In the genomic region with DNA sequence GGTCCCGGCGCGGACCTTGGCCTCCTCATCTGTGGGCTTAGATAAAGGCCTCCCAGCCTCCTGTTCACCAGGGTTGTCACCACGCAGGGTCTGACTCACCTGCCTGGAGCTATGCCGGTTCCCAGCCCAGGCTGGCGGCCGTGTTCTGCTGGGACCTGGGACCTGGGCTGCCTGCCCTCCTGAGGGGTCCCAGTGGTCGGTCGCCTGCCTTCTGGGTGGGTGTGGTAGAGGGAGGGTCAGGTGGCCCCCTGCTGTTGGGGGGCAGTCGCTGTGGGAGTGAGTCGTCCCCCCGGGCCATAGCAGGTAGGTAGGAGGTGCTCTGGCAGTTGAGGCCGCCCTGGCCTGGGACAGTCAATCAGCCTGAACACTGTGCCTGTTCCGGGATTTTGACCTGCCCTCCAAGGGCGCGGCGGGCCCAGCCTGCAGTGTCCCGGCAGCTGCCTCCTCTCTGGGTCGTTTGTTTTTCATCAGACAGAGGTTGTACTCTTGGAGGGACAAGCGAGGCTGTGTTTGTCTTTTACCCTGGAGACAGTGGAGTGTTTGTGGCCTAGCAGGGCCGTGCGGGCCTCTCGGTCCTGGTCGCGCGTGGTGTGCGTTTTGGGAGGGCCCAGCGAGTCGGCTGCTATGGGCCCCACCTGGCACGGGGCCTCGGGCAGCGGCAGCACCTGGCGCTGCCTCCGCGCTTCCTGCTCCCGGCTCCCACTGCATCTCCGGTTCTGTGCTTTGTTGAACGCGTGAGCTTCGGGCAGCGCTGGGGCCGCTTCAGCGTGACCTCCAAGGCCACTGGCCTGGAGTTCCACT, we compare ENCODE assay signal across 11 cellular contexts. TPM values are rescaled to one million over a fixed set of nuclear protein-coding genes. Genes with fewer than 3 reads are reported as not detected.
DNase-seq lines count a peak whose midpoint lies in the region; ATAC-seq, FAIRE-seq and TF ChIP-seq lines count a peak whose summit lies in the region.
"Had no signal": no experiment of that assay in that cellular context is flagged by ENCODE, and none has a peak within 500 bp of the region (broad histone marks: within the 10 kb centered on the region; RNA-seq: fewer than 3 reads in every experiment).

No MANE protein-coding gene starts in this region.

- H3K14ac ChIP-seq in H1 (ENCODE audit: insufficient read length) = no peak overlapping the region

- no peak for TF ChIP-seq EP300 in H1 (IDR thresholded peaks at IDR 0.05; ENCODE audit: borderline replicate concordance in 1 of 2, low read depth in 2 of 2, low read length in 2 of 2)
- TF ChIP-seq EP300 in tibial nerve (IDR thresholded peaks at IDR 0.05) = no peak

- peaks cover 3% of the 10 kb centered on the region for H3K23me2 ChIP-seq in H1 (ENCODE audit: low read depth, low read length)

- H2BK5ac ChIP-seq in H1 (ENCODE audit: low read depth, low read length) = no peak overlapping the region

- H3K36me3 ChIP-seq in OCI-LY3 (replicated peaks; ENCODE audit: low read depth, low read length) = peaks cover 30% of the 10 kb centered on the region
- H3K36me3 ChIP-seq in H1 (ENCODE audit: control insufficient read depth in 2 of 4, insufficient read depth in 4 of 4, low read length in 3 of 4) = peaks cover 0 to 11% (median 3%) of the 10 kb centered on the region in 4 experiments; a peak in 3 of 8 replicates
- peaks cover 0 to 12% (median 0%) of the 10 kb centered on the region in 3 donors for H3K36me3 ChIP-seq in tibial nerve
- H3K36me3 ChIP-seq: MG63 had no signal

- H3K4me1 ChIP-seq in OCI-LY3 (ENCODE audit: low read length) (peaks cover 41% of the 10 kb centered on the region), H1 (replicated peaks in 1 of 4; ENCODE audit: control insufficient read depth in 3 of 4, insufficient read depth in 4 of 4, low read length in 3 of 4) (peaks cover 0 to 9% (median 8%) of the 10 kb centered on the region in 4 experiments; a peak in 5 of 7 replicates), tibial nerve (peaks cover 0 to 60% (median 28%) of the 10 kb centered on the region in 4 donors)

- H4K20me1 ChIP-seq in OCI-LY3 (ENCODE audit: insufficient read depth, low read length) (peaks cover 42% of the 10 kb centered on the region), H1 (replicated peaks in 1 of 2; ENCODE audit: control insufficient read depth in 1 of 2, insufficient read depth in 2 of 2, low read length in 2 of 2) (peaks cover 9 to 24% of the 10 kb centered on the region in 2 experiments)

- no peak overlapping the region for H2BK120ac ChIP-seq in H1 (replicated peaks; ENCODE audit: low read depth, low read length)

- 92% methylated on average over 36 of the region's 43 CpGs; no CpG with 5 or more reads in 1 of the 2 experiments for WGBS in H1 (ENCODE audit: extremely low coverage in 1 of 2, insufficient coverage in 1 of 2, insufficient read length in 1 of 2, insufficient replicate concordance in 2 of 2, low coverage in 1 of 2, low lambda C conversion rate in 2 of 2, missing lambda C conversion rate in 1 of 2), 2 experiments
- 65 to 67% methylated on average over 23 to 35 of the region's 43 CpGs for WGBS in tibial nerve, 2 donors

- no peak overlapping the region; the same call in 1 of the 2 replicates for H2AK5ac ChIP-seq in H1 (ENCODE audit: low read depth, low read length)

- H2BK15ac ChIP-seq in H1 (ENCODE audit: low read length) = no peak overlapping the region

- ATAC-seq in HG03025 (IDR thresholded peaks at IDR 0.05; ENCODE audit: low FRiP score, unreplicated experiment) (no peak), GM21737 (IDR thresholded peaks at IDR 0.05; ENCODE audit: unreplicated experiment) (no peak)

- no peak overlapping the region for H3K27ac ChIP-seq in OCI-LY3 (ENCODE audit: low read length)
- no peak overlapping the region for H3K27ac ChIP-seq in H1 (ENCODE audit: low read depth, low read length)
- H3K27ac ChIP-seq in tibial nerve = peak overlapping the region in 3 of 4 donors; percentile 74 to 80 (median 77)
- H3K27ac ChIP-seq: ascending aorta had no signal

- H3K23ac ChIP-seq in H1 (ENCODE audit: insufficient read length) = no peak overlapping the region

- H3K4ac ChIP-seq in H1 (replicated peaks; ENCODE audit: insufficient read length, low read depth, low read length) = peak overlapping the region; percentile 53

- DNase-seq in H1 (ENCODE audit: low read depth in 1 of 2, low spot score in 2 of 2) = no peak
- peak; percentile 48 for DNase-seq in mucosa of gallbladder (ENCODE audit: low spot score)
- DNase-seq in tibial nerve (ENCODE audit: low spot score in 2 of 2) = no peak
- DNase-seq in urothelium cell line (ENCODE audit: low spot score) = no peak
- DNase-seq in HCEC 1CT = no peak
- DNase-seq: MG63, NCI-H524 had no signal

- POLR2A ChIA-PET in H1 (lab: Charles Lee; ENCODE audit: partially characterized antibody) = interaction anchor here (1.2 to 2.0 kb wide), 4 partner anchors 9 to 36 kb away, joined by 3 to 8 read pairs (median 6); no protein-coding TSS in a partner anchor

- no peak overlapping the region for H2BK20ac ChIP-seq in H1 (ENCODE audit: low read length)

- H3K4me2 ChIP-seq in OCI-LY3 (ENCODE audit: low read length) = peak overlapping the region; percentile 72
- no peak overlapping the region for H3K4me2 ChIP-seq in H1 (ENCODE audit: insufficient read depth in 1 of 2, low read depth in 2 of 2, low read length in 2 of 2)

- FAIRE-seq in H1 (lab: Jason Lieb, UNC) (no peak), urothelium cell line (lab: Jason Lieb, UNC) (no peak)

- H3K79me1 ChIP-seq in H1 (ENCODE audit: low read depth, low read length) = peaks cover 18% of the 10 kb centered on the region

- H3K27me3 ChIP-seq in OCI-LY3 (ENCODE audit: low read depth, low read length) (no peaks in the 10 kb centered on the region), H1 (replicated peaks in 1 of 4; ENCODE audit: control insufficient read depth in 3 of 4, extremely low read depth in 1 of 4, insufficient read depth in 3 of 4, low read length in 3 of 4) (no peaks in the 10 kb centered on the region), tibial nerve (no peaks in the 10 kb centered on the region)
- H3K27me3 ChIP-seq: ascending aorta, MG63 had no signal

- TF ChIP-seq RAD21 in H1 (IDR thresholded peaks at IDR 0.05 in 1 of 2, conservative IDR thresholded peaks at IDR 0.05 in 1 of 2; ENCODE audit: low read depth in 2 of 2, low read length in 2 of 2) = no peak

- no peak overlapping the region for H4K5ac ChIP-seq in H1 (ENCODE audit: insufficient read length, low read depth, low read length)

- CTCF ChIA-PET in H1 (lab: Charles Lee; ENCODE audit: partially characterized antibody) = interaction anchor here (2.5 kb wide), 1 partner anchor 10 kb away, joined by 8 read pairs; no protein-coding TSS in a partner anchor

- H3K18ac ChIP-seq in H1 (ENCODE audit: extremely low read depth, low read length) = no peak overlapping the region

- TF ChIP-seq POLR2A in H1 (IDR thresholded peaks at IDR 0.05; ENCODE audit: control extremely low read depth in 1 of 2, low read depth in 2 of 2, low read length in 2 of 2) (no peak), tibial nerve (IDR thresholded peaks at IDR 0.05) (no peak)

- no peak overlapping the region for H2BK12ac ChIP-seq in H1 (ENCODE audit: low read depth, low read length)

- no peaks in the 10 kb centered on the region for H3K9me3 ChIP-seq in OCI-LY3 (ENCODE audit: insufficient read depth, low read length)
- H3K9me3 ChIP-seq in H1 (ENCODE audit: insufficient read depth in 2 of 2, low read depth in 1 of 2, low read length in 1 of 2) = no peaks in the 10 kb centered on the region
- H3K9me3 ChIP-seq in tibial nerve = no peaks in the 10 kb centered on the region
- H3K9me3 ChIP-seq: ascending aorta, MG63 had no signal

- H4K91ac ChIP-seq in H1 (replicated peaks; ENCODE audit: insufficient read length, low read length) = no peak overlapping the region

- H3K56ac ChIP-seq in H1 (replicated peaks; ENCODE audit: insufficient read length, low read depth, low read length) = no peak overlapping the region

- H3K79me2 ChIP-seq in OCI-LY3 (ENCODE audit: low read length) = peaks cover 72% of the 10 kb centered on the region
- peaks cover 12 to 65% of the 10 kb centered on the region in 2 experiments; a peak in 3 of 4 replicates for H3K79me2 ChIP-seq in H1 (ENCODE audit: control insufficient read depth in 1 of 2, insufficient read depth in 2 of 2, low read length in 2 of 2)

- TF ChIP-seq CTCF in OCI-LY3 (IDR thresholded peaks at IDR 0.05; ENCODE audit: low read depth, low read length) = no peak
- TF ChIP-seq CTCF in H1 (IDR thresholded peaks at IDR 0.05; ENCODE audit: control extremely low read depth in 1 of 3, insufficient read depth in 1 of 3, low read depth in 1 of 3, low read length in 3 of 3) = no peak
- TF ChIP-seq CTCF in tibial nerve (IDR thresholded peaks at IDR 0.05) = no peak

- H4K8ac ChIP-seq in H1 (ENCODE audit: extremely low read depth, insufficient read depth, low read length) = peak overlapping the region; percentile 86; the same call in 1 of the 2 replicates

- H3K4me3 ChIP-seq in OCI-LY3 (ENCODE audit: low read length) (peak overlapping the region; percentile 68), H1 (ENCODE audit: extremely low read depth in 1 of 4, insufficient read depth in 2 of 4, low read depth in 3 of 4, low read length in 4 of 4) (no peak overlapping the region), tibial nerve (peak overlapping the region in 1 of 4 donors; percentile 17)
- H3K4me3 ChIP-seq: ascending aorta, MG63 had no signal

- H3K9ac ChIP-seq in OCI-LY3 (ENCODE audit: low read length) = peak overlapping the region; percentile 46
- H3K9ac ChIP-seq in H1 (replicated peaks in 1 of 4; ENCODE audit: extremely low read depth in 1 of 4, low read depth in 3 of 4, low read length in 3 of 4) = no peak overlapping the region

- no peak overlapping the region for H2AFZ ChIP-seq in OCI-LY3 (ENCODE audit: low read depth, low read length)
- H2AFZ ChIP-seq in H1 (ENCODE audit: low read length) = no peak overlapping the region

RNA-seq across cellular contexts. Expression of a gene that starts 2.6 kb away (rescaled TPM):
- 10.2 and 10.8 TPM in 2 replicates for total RNA-seq in H1 (2021; fragmentation: NEBNext Ultra II Directional; extraction: Animal tissue kit (Norgen Biotek cat#: 25700))
- 5.4 and 9.8 TPM in 2 replicates for polyA plus RNA-seq in H1 (2011; rRNA removed)
- polyA plus RNA-seq in H1 (2011; cell fraction: cytosol; rRNA removed) = 3.8 TPM
- 8.3 TPM for polyA plus RNA-seq in H1 (2011; cell fraction: nucleus; rRNA removed)
- polyA plus RNA-seq in H1 (2012, experiment 1 of 2) = 2.4 to 6.3 TPM (median 5.5 TPM) in 4 replicates
- polyA plus RNA-seq in H1 (2012, experiment 2 of 2) = 4.1 TPM
- 7.0 TPM for polyA plus RNA-seq in H1 (2013, experiment 1 of 2)
- 6.6 TPM for polyA plus RNA-seq in H1 (2013, experiment 2 of 2)
- polyA minus RNA-seq in H1 (2011; rRNA and poly(A)+ RNA removed) = 1.0 TPM in 1 of 2 replicates, not detected in the other
- polyA minus RNA-seq in H1 (2011; cell fraction: cytosol; rRNA and poly(A)+ RNA removed) = 7.4 TPM
- polyA minus RNA-seq in H1 (2011; cell fraction: nucleus; rRNA and poly(A)+ RNA removed) = 7.8 TPM
- total RNA-seq in mucosa of gallbladder = 10.6 TPM
- total RNA-seq in tibial nerve = 1 to 10 TPM; 2.4 to 8.7 (median 4.8) TPM

RNA-seq across cellular contexts. Expression of a gene that starts 2.6 kb away (rescaled TPM):
- 61.4 and 65.7 TPM in 2 replicates for total RNA-seq in H1 (2021; fragmentation: NEBNext Ultra II Directional; extraction: Animal tissue kit (Norgen Biotek cat#: 25700))
- 17.1 and 39.6 TPM in 2 replicates for polyA plus RNA-seq in H1 (2011; rRNA removed)
- 24.4 TPM for polyA plus RNA-seq in H1 (2011; cell fraction: cytosol; rRNA removed)
- 75.6 TPM for polyA plus RNA-seq in H1 (2011; cell fraction: nucleus; rRNA removed)
- polyA plus RNA-seq in H1 (2012, experiment 1 of 2) = 35.8 to 66.0 TPM (median 58.3 TPM) in 4 replicates
- polyA plus RNA-seq in H1 (2012, experiment 2 of 2) = 37.8 TPM
- 58.4 TPM for polyA plus RNA-seq in H1 (2013, experiment 1 of 2)
- polyA plus RNA-seq in H1 (2013, experiment 2 of 2) = 60.6 TPM
- 20.5 TPM in 2 replicates for polyA minus RNA-seq in H1 (2011; rRNA and poly(A)+ RNA removed)
- polyA minus RNA-seq in H1 (2011; cell fraction: cytosol; rRNA and poly(A)+ RNA removed) = 26.4 TPM
- 39.3 TPM for polyA minus RNA-seq in H1 (2011; cell fraction: nucleus; rRNA and poly(A)+ RNA removed)
- total RNA-seq in mucosa of gallbladder (89.3 TPM), tibial nerve (10 to 100 TPM; 34.7 to 65.7 (median 56.2) TPM)

RNA-seq across cellular contexts. Expression of a gene that starts 22.5 kb away (rescaled TPM):
- total RNA-seq in H1 (2021; fragmentation: NEBNext Ultra II Directional; extraction: Animal tissue kit (Norgen Biotek cat#: 25700)) = 41.2 and 45.3 TPM in 2 replicates
- polyA plus RNA-seq in H1 (2011; rRNA removed) = 87.4 and 98.0 TPM in 2 replicates
- 60.4 TPM for polyA plus RNA-seq in H1 (2011; cell fraction: cytosol; rRNA removed)
- 86.1 TPM for polyA plus RNA-seq in H1 (2011; cell fraction: nucleus; rRNA removed)
- polyA plus RNA-seq in H1 (2012, experiment 1 of 2) = 15.8 to 35.0 TPM (median 33.1 TPM) in 4 replicates
- polyA plus RNA-seq in H1 (2012, experiment 2 of 2) = 33.7 TPM
- polyA plus RNA-seq in H1 (2013, experiment 1 of 2) = 35.1 TPM
- polyA plus RNA-seq in H1 (2013, experiment 2 of 2) = 34.7 TPM
- polyA minus RNA-seq in H1 (2011; rRNA and poly(A)+ RNA removed) = 8.1 and 11.4 TPM in 2 replicates
- 24.5 TPM for polyA minus RNA-seq in H1 (2011; cell fraction: cytosol; rRNA and poly(A)+ RNA removed)
- 18.1 TPM for polyA minus RNA-seq in H1 (2011; cell fraction: nucleus; rRNA and poly(A)+ RNA removed)
- total RNA-seq in mucosa of gallbladder = 85.2 TPM
- 100 to 1,000 TPM; 127 to 165 (median 132) TPM for total RNA-seq in tibial nerve

RNA-seq across cellular contexts. Expression of a gene that starts 33.2 kb away (rescaled TPM):
- total RNA-seq in H1 (2021; fragmentation: NEBNext Ultra II Directional; extraction: Animal tissue kit (Norgen Biotek cat#: 25700)) = 99.5 and 108 TPM in 2 replicates
- 130 and 184 TPM in 2 replicates for polyA plus RNA-seq in H1 (2011; rRNA removed)
- 123 TPM for polyA plus RNA-seq in H1 (2011; cell fraction: cytosol; rRNA removed)
- 379 TPM for polyA plus RNA-seq in H1 (2011; cell fraction: nucleus; rRNA removed)
- polyA plus RNA-seq in H1 (2012, experiment 1 of 2) = 99.6 to 116 TPM (median 105 TPM) in 4 replicates
- polyA plus RNA-seq in H1 (2012, experiment 2 of 2) = 147 TPM
- polyA plus RNA-seq in H1 (2013, experiment 1 of 2) = 141 TPM
- polyA plus RNA-seq in H1 (2013, experiment 2 of 2) = 142 TPM
- polyA minus RNA-seq in H1 (2011; rRNA and poly(A)+ RNA removed) = 46.6 and 71.7 TPM in 2 replicates
- 61.9 TPM for polyA minus RNA-seq in H1 (2011; cell fraction: cytosol; rRNA and poly(A)+ RNA removed)
- polyA minus RNA-seq in H1 (2011; cell fraction: nucleus; rRNA and poly(A)+ RNA removed) = 59.6 TPM
- 77.5 TPM for total RNA-seq in mucosa of gallbladder
- total RNA-seq in tibial nerve = 100 to 1,000 TPM in 1 of 4 donors, 10 to 100 TPM in 3; 38.9 to 132 (median 55.6) TPM

RNA-seq across cellular contexts. Expression of a gene that starts 44.4 kb away (rescaled TPM):
- total RNA-seq in H1 (2021; fragmentation: NEBNext Ultra II Directional; extraction: Animal tissue kit (Norgen Biotek cat#: 25700)) = 45.9 and 53.2 TPM in 2 replicates
- 14.3 and 44.7 TPM in 2 replicates for polyA plus RNA-seq in H1 (2011; rRNA removed)
- polyA plus RNA-seq in H1 (2011; cell fraction: cytosol; rRNA removed) = 15.0 TPM
- polyA plus RNA-seq in H1 (2011; cell fraction: nucleus; rRNA removed) = 29.0 TPM
- 15.6 to 26.7 TPM (median 23.8 TPM) in 4 replicates for polyA plus RNA-seq in H1 (2012, experiment 1 of 2)
- 21.5 TPM for polyA plus RNA-seq in H1 (2012, experiment 2 of 2)
- 27.2 TPM for polyA plus RNA-seq in H1 (2013, experiment 1 of 2)
- polyA plus RNA-seq in H1 (2013, experiment 2 of 2) = 28.5 TPM
- polyA minus RNA-seq in H1 (2011; rRNA and poly(A)+ RNA removed) = 1.1 and 2.2 TPM in 2 replicates
- 32.1 TPM for polyA minus RNA-seq in H1 (2011; cell fraction: cytosol; rRNA and poly(A)+ RNA removed)
- 10.4 TPM for polyA minus RNA-seq in H1 (2011; cell fraction: nucleus; rRNA and poly(A)+ RNA removed)
- total RNA-seq in mucosa of gallbladder (23.2 TPM), tibial nerve (1 to 10 TPM; 4.6 to 8.4 (median 7.0) TPM)

Comparison
In these comparisons a context has a peak if more than half of its experiments do, and no peak if none do; other contexts are left out.
1. H3K27ac ChIP-seq: peak in tibial nerve (3 of 4); none in OCI-LY3 (single experiment) and H1 (single experiment).